13 cellular contexts compared by ENCODE assay signal in genomic region chr16:48408688-48409087, GRCh38. TPM values are rescaled to one million over a fixed set of nuclear protein-coding genes. Genes with fewer than 3 reads are reported as not detected.
DNase-seq lines count a peak whose midpoint lies in the region; TF ChIP-seq lines count a peak whose summit lies in the region.
"Had no signal": no experiment of that assay in that cellular context is flagged by ENCODE, and none has a peak within 500 bp of the region (broad histone marks: within the 10 kb centered on the region; RNA-seq: fewer than 3 reads in every experiment).

No MANE protein-coding gene starts in this region.

- H3K4me1 Mint-ChIP-seq in progenitor cell of endocrine pancreas (ENCODE audit: low read depth), result peaks cover 12% of the 10 kb centered on the region
- peaks cover 0 to under 1% (median 0%) of the 10 kb centered on the region in 4 donors for H3K4me1 Mint-ChIP-seq in CD4-positive, alpha-beta memory T cell
- H3K4me1 Mint-ChIP-seq: natural killer cell had no signal

- CTCF ChIA-PET in GM10248 (lab: Yijun Ruan, JAX), result interaction anchor here (0.7 to 1.3 kb wide), 4 partner anchors 9 to 214 kb away, joined by 3 to 6 read pairs (median 3); no protein-coding TSS in a partner anchor
- CTCF ChIA-PET in CD4-positive, alpha-beta memory T cell (lab: Charles Lee; ENCODE audit: partially characterized antibody), result interaction anchor here (0.8 to 1.1 kb wide), 2 partner anchors 215 kb away, joined by 3 to 6 read pairs; no protein-coding TSS in a partner anchor

- peak; percentile 23 for DNase-seq in GM04504 (ENCODE audit: low read depth)
- DNase-seq in SJCRH30, result peak; percentile 71 to 75
- DNase-seq in fibroblast of pulmonary artery (ENCODE audit: low read depth), result peak; percentile 78
- peak; percentile 73 for DNase-seq in retinal pigment epithelial cell (ENCODE audit: low read depth)
- no peak for DNase-seq in GM10248 (ENCODE audit: extremely low spot score)
- DNase-seq in progenitor cell of endocrine pancreas (ENCODE audit: low spot score, unreplicated experiment), result no peak
- DNase-seq in CD4-positive, alpha-beta memory T cell, result no peak
- no peak for DNase-seq in NCI-H2227 (lab: John Stamatoyannopoulos, UW; ENCODE audit: unreplicated experiment)
- DNase-seq: activated T-cell treated with anti-CD3 and anti-CD28 coated beads, Interleukin-2, amount 50 U/mL, for 24 hours; DMS79; glutamatergic neuron; natural killer cell; NCI-H2171 had no signal

- H3K27me3 ChIP-seq in SJCRH30, result no peaks in the 10 kb centered on the region
- H3K27me3 ChIP-seq in CD4-positive, alpha-beta memory T cell (ENCODE audit: insufficient read depth, low read length), result no peaks in the 10 kb centered on the region

- POLR2A ChIA-PET in GM10248 (lab: Yijun Ruan, JAX), result no interaction called here
- POLR2A ChIA-PET in CD4-positive, alpha-beta memory T cell (lab: Charles Lee; ENCODE audit: partially characterized antibody), result interaction anchor here (0.6 kb wide), 1 partner anchor 165 kb away, joined by 3 read pairs; the partner anchor contains the start of gene LONP2

- no peaks in the 10 kb centered on the region for H3K36me3 Mint-ChIP-seq in progenitor cell of endocrine pancreas (ENCODE audit: insufficient read depth)
- no peaks in the 10 kb centered on the region for H3K36me3 Mint-ChIP-seq in CD4-positive, alpha-beta memory T cell
- H3K36me3 Mint-ChIP-seq: natural killer cell had no signal

- no peak overlapping the region for H3K27ac Mint-ChIP-seq in progenitor cell of endocrine pancreas
- H3K27ac Mint-ChIP-seq in CD4-positive, alpha-beta memory T cell, result no peak overlapping the region
- H3K27ac Mint-ChIP-seq: activated T-cell treated with anti-CD3 and anti-CD28 coated beads, Interleukin-2, amount 50 U/mL, for 24 hours; natural killer cell had no signal

- TF ChIP-seq CTCF in fibroblast of pulmonary artery (IDR thresholded peaks at IDR 0.05; ENCODE audit: low read length, missing control alignments) (no peak), retinal pigment epithelial cell (conservative IDR thresholded peaks at IDR 0.05; ENCODE audit: low read depth, low read length) (no peak), GM10248 (IDR thresholded peaks at IDR 0.05; ENCODE audit: control extremely low read depth, extremely low read depth, low read depth, missing control alignments) (no peak), progenitor cell of endocrine pancreas (IDR thresholded peaks at IDR 0.05; ENCODE audit: unreplicated experiment) (no peak)

- H3K4me3 Mint-ChIP-seq in progenitor cell of endocrine pancreas (ENCODE audit: low read depth), result no peak overlapping the region
- no peak overlapping the region for H3K4me3 Mint-ChIP-seq in CD4-positive, alpha-beta memory T cell
- H3K4me3 Mint-ChIP-seq: activated T-cell treated with anti-CD3 and anti-CD28 coated beads, Interleukin-2, amount 50 U/mL, for 24 hours; natural killer cell had no signal

- H3K9me3 ChIP-seq in SJCRH30 (replicated peaks), result no peaks in the 10 kb centered on the region
- no peaks in the 10 kb centered on the region for H3K9me3 ChIP-seq in CD4-positive, alpha-beta memory T cell (ENCODE audit: control insufficient read depth in 1 of 2, low read length in 2 of 2)

- no peak overlapping the region for H3K27ac ChIP-seq in SJCRH30
- H3K27ac ChIP-seq in CD4-positive, alpha-beta memory T cell (ENCODE audit: low read depth, low read length), result no peak overlapping the region

- H3K27me3 Mint-ChIP-seq in progenitor cell of endocrine pancreas, result peaks cover 3% of the 10 kb centered on the region
- peaks cover 2 to 4% of the 10 kb centered on the region in 2 donors for H3K27me3 Mint-ChIP-seq in CD4-positive, alpha-beta memory T cell
- H3K27me3 Mint-ChIP-seq: activated T-cell treated with anti-CD3 and anti-CD28 coated beads, Interleukin-2, amount 50 U/mL, for 24 hours had no signal

- H3K4me3 ChIP-seq in SJCRH30 (no peak overlapping the region), fibroblast of pulmonary artery (replicated peaks; ENCODE audit: low read depth, low read length) (no peak overlapping the region), retinal pigment epithelial cell (ENCODE audit: low read length) (no peak overlapping the region)
- no peak overlapping the region for H3K4me3 ChIP-seq in CD4-positive, alpha-beta memory T cell (ENCODE audit: low read length in 2 of 2)

- H3K9me3 Mint-ChIP-seq in progenitor cell of endocrine pancreas (ENCODE audit: low read depth), result no peaks in the 10 kb centered on the region
- H3K9me3 Mint-ChIP-seq in CD4-positive, alpha-beta memory T cell, result peaks cover 0 to 3% (median 0%) of the 10 kb centered on the region in 8 donors
- H3K9me3 Mint-ChIP-seq: activated T-cell treated with anti-CD3 and anti-CD28 coated beads, Interleukin-2, amount 50 U/mL, for 24 hours; natural killer cell had no signal

- H3K36me3 ChIP-seq in SJCRH30, result no peaks in the 10 kb centered on the region
- H3K36me3 ChIP-seq in CD4-positive, alpha-beta memory T cell (ENCODE audit: insufficient read depth, low read length), result no peaks in the 10 kb centered on the region

- intact Hi-C loops in CD4-positive, alpha-beta memory T cell (cut with micrococcal nuclease), result no loop called here

- peaks cover 5% of the 10 kb centered on the region; the same call in 1 of the 2 replicates for H3K4me1 ChIP-seq in SJCRH30
- H3K4me1 ChIP-seq in CD4-positive, alpha-beta memory T cell (ENCODE audit: insufficient read depth, low read length), result no peaks in the 10 kb centered on the region

RNA-seq across cellular contexts. Expression of gene SIAH1, which starts 23.5 kb away (rescaled TPM):
- total RNA-seq in SJCRH30 (2014; rRNA removed; shearing (Covaris generic)), result 36.8 and 41.3 TPM in 2 replicates
- total RNA-seq in progenitor cell of endocrine pancreas, result 38.3 and 40.5 TPM in 2 replicates
- total RNA-seq in CD4-positive, alpha-beta memory T cell, result 10 to 100 TPM; 11.9 to 14.9 TPM
- polyA plus RNA-seq in CD4-positive, alpha-beta memory T cell, result 10 to 100 TPM; 11.9 to 13.5 TPM

Comparison
In these comparisons a context has a peak if more than half of its experiments do, and no peak if none do; other contexts are left out.
1. DNase-seq: peak in GM04504 (single experiment), SJCRH30 (2 of 2), fibroblast of pulmonary artery (single experiment) and retinal pigment epithelial cell (single experiment); none in GM10248 (single experiment), progenitor cell of endocrine pancreas (single experiment), CD4-positive, alpha-beta memory T cell (0 of 5) and NCI-H2227 (single experiment).